In genomic region chr5:77709340-77709739, GRCh38 we compare ENCODE assay signal across 4 cellular contexts.
"Had no signal": no experiment of that assay in that cellular context is flagged by ENCODE, and none has a peak within 500 bp of the region (broad histone marks: within the 10 kb centered on the region; RNA-seq: fewer than 3 reads in every experiment).

No MANE protein-coding gene starts in this region.

- H3K4me1 Mint-ChIP-seq: GM23338, H9 had no signal

- DNase-seq: H9, HCEC 1CT, IMR-90 had no signal

- H3K27ac Mint-ChIP-seq: GM23338, H9 had no signal

- H3K4me3 ChIP-seq: GM23338 had no signal

- ATAC-seq: GM23338 had no signal

- H3K9me3 Mint-ChIP-seq: GM23338, H9 had no signal

- H3K4me3 Mint-ChIP-seq: GM23338, H9 had no signal
